Comparison of ENCODE assay signal across 21 cellular contexts in the genomic region with DNA sequence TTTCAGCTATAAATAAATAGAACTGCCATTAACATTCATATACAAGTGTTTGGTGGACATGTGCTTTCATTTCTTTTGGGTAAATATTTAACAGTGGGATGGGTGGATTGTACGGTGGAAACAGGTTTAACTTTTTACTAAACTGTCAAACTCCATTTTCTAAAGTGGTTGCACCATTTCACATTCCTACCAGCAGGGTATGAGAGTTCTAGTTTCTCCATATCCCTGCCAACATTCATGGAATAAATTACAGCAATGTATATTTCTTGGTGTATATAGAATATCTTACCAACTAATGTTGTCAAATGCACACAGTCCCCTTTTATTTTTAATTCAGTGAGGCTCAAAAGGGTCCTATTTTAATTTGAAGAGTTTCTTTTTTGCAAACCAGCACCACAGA.
DNase-seq lines count a peak whose midpoint lies in the region; ATAC-seq and TF ChIP-seq lines count a peak whose summit lies in the region.
"Had no signal": no experiment of that assay in that cellular context is flagged by ENCODE, and none has a peak within 500 bp of the region (broad histone marks: within the 10 kb centered on the region; RNA-seq: fewer than 3 reads in every experiment).

No MANE protein-coding gene starts in this region.

- no peak for ATAC-seq in RWPE2 (ENCODE audit: low read depth)
- ATAC-seq in upper lobe of right lung: no peak
- ATAC-seq in HG03520 (IDR thresholded peaks at IDR 0.05; ENCODE audit: unreplicated experiment): no peak
- ATAC-seq: lower lobe of right lung had no signal

- H3K27ac ChIP-seq in breast epithelium: no peak overlapping the region
- H3K27ac ChIP-seq in RWPE2 (ENCODE audit: poor library complexity, severe bottlenecking): no peak overlapping the region
- H3K27ac ChIP-seq in upper lobe of right lung: no peak overlapping the region
- H3K27ac ChIP-seq: coronary artery, epithelial cell of prostate, lower lobe of right lung, transverse colon had no signal

- TF ChIP-seq CTCF in MCF 10A (IDR thresholded peaks at IDR 0.05; ENCODE audit: unreplicated experiment) (peak; percentile 11), breast epithelium (IDR thresholded peaks at IDR 0.05) (peak in 1 of 3 donors; percentile 8), RWPE2 (IDR thresholded peaks at IDR 0.05; ENCODE audit: poor library complexity, severe bottlenecking) (peak; percentile 42), fibroblast of the aortic adventitia (IDR thresholded peaks at IDR 0.05; ENCODE audit: insufficient read depth, low read length) (peak; percentile 29), upper lobe of right lung (IDR thresholded peaks at IDR 0.05) (peak; percentile 25)

- H3K9me3 Mint-ChIP-seq in MCF 10A (ENCODE audit: unreplicated experiment): no peaks in the 10 kb centered on the region
- H3K9me3 Mint-ChIP-seq in activated CD4-positive, alpha-beta memory T cell treated with anti-CD3 and anti-CD28 coated beads, Interleukin-2, amount 10 ng/mL, durations not matched to agents 7 days and 5 days: no peaks in the 10 kb centered on the region

- H3K4me1 Mint-ChIP-seq in MCF 10A (ENCODE audit: insufficient read depth, unreplicated experiment): no peaks in the 10 kb centered on the region
- no peaks in the 10 kb centered on the region for H3K4me1 Mint-ChIP-seq in activated CD4-positive, alpha-beta memory T cell treated with anti-CD3 and anti-CD28 coated beads, Interleukin-2, amount 10 ng/mL, durations not matched to agents 7 days and 5 days
- H3K4me1 Mint-ChIP-seq: CD8-positive, alpha-beta memory T cell; immature natural killer cell; naive B cell had no signal

- H3K4me1 ChIP-seq in breast epithelium (no peaks in the 10 kb centered on the region), RWPE2 (ENCODE audit: insufficient read depth, poor library complexity, severe bottlenecking) (no peaks in the 10 kb centered on the region), upper lobe of right lung (no peaks in the 10 kb centered on the region)
- H3K4me1 ChIP-seq: lower lobe of right lung, transverse colon had no signal

- no peaks in the 10 kb centered on the region for H3K36me3 Mint-ChIP-seq in MCF 10A (ENCODE audit: insufficient read depth, unreplicated experiment)
- no peaks in the 10 kb centered on the region for H3K36me3 Mint-ChIP-seq in activated CD4-positive, alpha-beta memory T cell treated with anti-CD3 and anti-CD28 coated beads, Interleukin-2, amount 10 ng/mL, durations not matched to agents 7 days and 5 days (ENCODE audit: low read depth)
- H3K36me3 Mint-ChIP-seq: CD8-positive, alpha-beta memory T cell; immature natural killer cell had no signal

- no peaks in the 10 kb centered on the region for H3K27me3 ChIP-seq in breast epithelium
- peaks cover 3% of the 10 kb centered on the region for H3K27me3 ChIP-seq in RWPE2 (ENCODE audit: insufficient read depth, poor library complexity, severe bottlenecking)
- no peaks in the 10 kb centered on the region for H3K27me3 ChIP-seq in upper lobe of right lung
- H3K27me3 ChIP-seq: transverse colon had no signal

- no peak for TF ChIP-seq POLR2A in breast epithelium (IDR thresholded peaks at IDR 0.05)

- DNase-seq in MCF 10A (ENCODE audit: unreplicated experiment) (peak; percentile 17), breast epithelium (ENCODE audit: low spot score in 2 of 2) (no peak), RWPE2 (ENCODE audit: low spot score) (no peak), fibroblast of the aortic adventitia (ENCODE audit: low read depth) (no peak), upper lobe of right lung (no peak), middle frontal gyrus (ENCODE audit: extremely low spot score, low spot score) (no peak)
- no peak for DNase-seq in activated CD4-positive, alpha-beta memory T cell treated with anti-CD3 and anti-CD28 coated beads, Interleukin-2, amount 10 ng/mL, durations not matched to agents 7 days and 5 days
- DNase-seq: activated effector memory CD4-positive, alpha-beta T cell treated with Interleukin-2 at 50 U/mL for 16 hours; amniotic stem cell; CD8-positive, alpha-beta memory T cell; immature natural killer cell; lower lobe of right lung; naive B cell; NCI-H2029 treated with DMSO at 0.1 percent for 48 hours; NCI-H526; stimulated activated naive CD4-positive, alpha-beta T cell; T1000; transverse colon had no signal

- no TSS peak for BruUV-seq in MCF 10A (replicated peaks; lab: Mats Ljungman, UMichigan)

- intact Hi-C loops in MCF 10A (cut with micrococcal nuclease): no loop called here
- intact Hi-C loops in breast epithelium (cut with DNase I; ENCODE audit: low total_unique reads): no loop called here
- intact Hi-C loops in upper lobe of right lung (cut with DNase I): no loop called here

- H3K27ac Mint-ChIP-seq in MCF 10A (ENCODE audit: low read depth, unreplicated experiment): no peak overlapping the region
- no peak overlapping the region for H3K27ac Mint-ChIP-seq in activated CD4-positive, alpha-beta memory T cell treated with anti-CD3 and anti-CD28 coated beads, Interleukin-2, amount 10 ng/mL, durations not matched to agents 7 days and 5 days
- H3K27ac Mint-ChIP-seq: CD8-positive, alpha-beta memory T cell; immature natural killer cell; naive B cell had no signal

- H3K4me3 ChIP-seq in breast epithelium (no peak overlapping the region), RWPE2 (ENCODE audit: severe bottlenecking) (no peak overlapping the region), fibroblast of the aortic adventitia (ENCODE audit: low read depth, low read length) (no peak overlapping the region), upper lobe of right lung (no peak overlapping the region)
- H3K4me3 ChIP-seq: coronary artery, lower lobe of right lung, transverse colon had no signal

- no peak overlapping the region for H3K4me3 Mint-ChIP-seq in MCF 10A (ENCODE audit: unreplicated experiment)
- no peak overlapping the region for H3K4me3 Mint-ChIP-seq in activated CD4-positive, alpha-beta memory T cell treated with anti-CD3 and anti-CD28 coated beads, Interleukin-2, amount 10 ng/mL, durations not matched to agents 7 days and 5 days
- H3K4me3 Mint-ChIP-seq: CD8-positive, alpha-beta memory T cell; immature natural killer cell; naive B cell had no signal

- CTCF ChIA-PET in MCF 10A (lab: Yijun Ruan, JAX): interaction anchor here (0.6 to 0.7 kb wide), 2 partner anchors 206 to 600 kb away, joined by 3 to 4 read pairs; no protein-coding TSS in a partner anchor
- CTCF ChIA-PET in activated CD4-positive, alpha-beta memory T cell treated with anti-CD3 and anti-CD28 coated beads, Interleukin-2, amount 10 ng/mL, durations not matched to agents 7 days and 5 days (lab: Charles Lee): no interaction called here

- peaks cover 0 to 5% of the 10 kb centered on the region in 2 donors for H3K9me3 ChIP-seq in breast epithelium
- H3K9me3 ChIP-seq in RWPE2 (ENCODE audit: severe bottlenecking): no peaks in the 10 kb centered on the region
- no peaks in the 10 kb centered on the region for H3K9me3 ChIP-seq in upper lobe of right lung

- H3K36me3 ChIP-seq in breast epithelium (no peaks in the 10 kb centered on the region), RWPE2 (ENCODE audit: low read depth) (no peaks in the 10 kb centered on the region), upper lobe of right lung (no peaks in the 10 kb centered on the region)
- H3K36me3 ChIP-seq: lower lobe of right lung, transverse colon had no signal

- POLR2A ChIA-PET in MCF 10A (lab: Yijun Ruan, JAX): no interaction called here
- POLR2A ChIA-PET in activated CD4-positive, alpha-beta memory T cell treated with anti-CD3 and anti-CD28 coated beads, Interleukin-2, amount 10 ng/mL, durations not matched to agents 7 days and 5 days (lab: Charles Lee): no interaction called here

- H3K27me3 Mint-ChIP-seq in MCF 10A (ENCODE audit: insufficient read depth, unreplicated experiment): no peaks in the 10 kb centered on the region
- H3K27me3 Mint-ChIP-seq in activated CD4-positive, alpha-beta memory T cell treated with anti-CD3 and anti-CD28 coated beads, Interleukin-2, amount 10 ng/mL, durations not matched to agents 7 days and 5 days: peaks cover 7% of the 10 kb centered on the region
